1 cellular context compared by ENCODE assay signal in genomic region chr19:48362716-48363499, GRCh38.
A peak's percentile ranks its signal among the peaks of the same experiment; 100 is the strongest.
TF ChIP-seq lines count a peak whose summit lies in the region.

No MANE protein-coding gene starts in this region.

TF ChIP-seq in K562, 482 proteins besides CTCF, POLR2A, EP300 and RAD21 (continued from another document and continues in another):
- TF ChIP-seq ATF2 (CRISPR knock-in tag; IDR thresholded peaks at IDR 0.05) (no peak), SMAD1 (IDR thresholded peaks at IDR 0.05; ENCODE audit: low read depth, low read length, partially characterized antibody) (no peak), RCOR1 (IDR thresholded peaks at IDR 0.05; ENCODE audit: borderline replicate concordance in 1 of 2, low read depth in 2 of 2, low read length in 2 of 2) (peak in 1 of 2 experiments; percentile 46; a peak in 1 of 4 replicates), TCF3 (CRISPR knock-in tag; IDR thresholded peaks at IDR 0.05) (no peak), FOXK1 (CRISPR knock-in tag; IDR thresholded peaks at IDR 0.05; ENCODE audit: borderline replicate concordance) (no peak), ZNF217 (CRISPR knock-in tag; IDR thresholded peaks at IDR 0.05) (no peak), TAF15 (IDR thresholded peaks at IDR 0.05; ENCODE audit: low read depth, low read length) (no peak), THAP7 (CRISPR knock-in tag; IDR thresholded peaks at IDR 0.05) (no peak), MAFG (tag; conservative IDR thresholded peaks at IDR 0.05) (no peak), ZBTB17 (CRISPR knock-in tag; IDR thresholded peaks at IDR 0.05) (no peak), BACH1 (tag; IDR thresholded peaks at IDR 0.05) (peak; percentile 85; the same call in 1 of the 2 replicates), GABPB2 (CRISPR knock-in tag; conservative IDR thresholded peaks at IDR 0.05) (no peak), ZNF12 (CRISPR knock-in tag; IDR thresholded peaks at IDR 0.05) (peak; percentile 75; the same call in 1 of the 2 replicates), RFX5 (IDR thresholded peaks at IDR 0.05; ENCODE audit: low read depth, low read length) (no peak), DMBX1 (CRISPR knock-in tag; IDR thresholded peaks at IDR 0.05; ENCODE audit: borderline replicate concordance) (peak; percentile 70; the same call in 1 of the 2 replicates), RAD51 (IDR thresholded peaks at IDR 0.05; ENCODE audit: borderline replicate concordance, low read depth) (no peak), ZBTB7A (IDR thresholded peaks at IDR 0.05; ENCODE audit: borderline replicate concordance, control insufficient read depth, low read depth, low read length) (no peak; the same call in 1 of the 2 replicates), ETS1 (conservative IDR thresholded peaks at IDR 0.05; ENCODE audit: control insufficient read depth, low read depth, low read length) (peak; percentile 99; the same call in 1 of the 2 replicates), ZNF780A (CRISPR knock-in tag; IDR thresholded peaks at IDR 0.05) (no peak), SAFB2 (IDR thresholded peaks at IDR 0.05; ENCODE audit: borderline replicate concordance, low read depth, low read length, severe bottlenecking) (no peak), CBX8 (IDR thresholded peaks at IDR 0.05; ENCODE audit: borderline replicate concordance, extremely low read depth, low read depth, low read length, poor library complexity, severe bottlenecking) (no peak), FOXP1 (CRISPR knock-in tag; IDR thresholded peaks at IDR 0.05) (peak; percentile 78; the same call in 1 of the 2 replicates), ZNF143 (CRISPR knock-in tag; IDR thresholded peaks at IDR 0.05) (peak; percentile 100), POU5F1 (IDR thresholded peaks at IDR 0.05; ENCODE audit: borderline replicate concordance, low read depth, low read length, partially characterized antibody) (peak; percentile 59), ZNF699 (CRISPR knock-in tag; IDR thresholded peaks at IDR 0.05; ENCODE audit: insufficient replicate concordance) (no peak), ZC3H4 (CRISPR knock-in tag; IDR thresholded peaks at IDR 0.05; ENCODE audit: borderline replicate concordance) (no peak), BRCA1 (IDR thresholded peaks at IDR 0.05) (no peak), BRCA1 (CRISPR knock-in tag; IDR thresholded peaks at IDR 0.05) (no peak), TCF7L2 (IDR thresholded peaks at IDR 0.05; ENCODE audit: low read depth, low read length) (no peak), ZNF253 (CRISPR knock-in tag; conservative IDR thresholded peaks at IDR 0.05) (no peak), ZNF592 (IDR thresholded peaks at IDR 0.05) (peak; percentile 93), PCBP1 (IDR thresholded peaks at IDR 0.05; ENCODE audit: low read depth, low read length, poor library complexity, severe bottlenecking) (no peak), TCF15 (CRISPR knock-in tag; IDR thresholded peaks at IDR 0.05) (0 out of 2 replicates have a peak, but pooled peaks have one; percentile 55), SIX5 (IDR thresholded peaks at IDR 0.05; ENCODE audit: borderline replicate concordance in 1 of 2, insufficient read depth in 1 of 2, low read depth in 1 of 2, low read length in 2 of 2) (peak; percentile 96 to 98), HDAC6 (IDR thresholded peaks at IDR 0.05; ENCODE audit: low read depth, low read length) (no peak)
- TF ChIP-seq, protein P1, sequence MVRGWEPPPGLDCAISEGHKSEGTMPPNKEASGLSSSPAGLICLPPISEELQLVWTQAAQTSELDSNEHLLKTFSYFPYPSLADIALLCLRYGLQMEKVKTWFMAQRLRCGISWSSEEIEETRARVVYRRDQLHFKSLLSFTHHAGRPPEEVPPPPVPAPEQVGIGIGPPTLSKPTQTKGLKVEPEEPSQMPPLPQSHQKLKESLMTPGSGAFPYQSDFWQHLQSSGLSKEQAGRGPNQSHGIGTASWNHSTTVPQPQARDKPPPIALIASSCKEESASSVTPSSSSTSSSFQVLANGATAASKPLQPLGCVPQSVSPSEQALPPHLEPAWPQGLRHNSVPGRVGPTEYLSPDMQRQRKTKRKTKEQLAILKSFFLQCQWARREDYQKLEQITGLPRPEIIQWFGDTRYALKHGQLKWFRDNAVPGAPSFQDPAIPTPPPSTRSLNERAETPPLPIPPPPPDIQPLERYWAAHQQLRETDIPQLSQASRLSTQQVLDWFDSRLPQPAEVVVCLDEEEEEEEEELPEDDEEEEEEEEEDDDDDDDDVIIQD (CRISPR knock-in tag; IDR thresholded peaks at IDR 0.05): no peak
- TF ChIP-seq, protein P2, sequence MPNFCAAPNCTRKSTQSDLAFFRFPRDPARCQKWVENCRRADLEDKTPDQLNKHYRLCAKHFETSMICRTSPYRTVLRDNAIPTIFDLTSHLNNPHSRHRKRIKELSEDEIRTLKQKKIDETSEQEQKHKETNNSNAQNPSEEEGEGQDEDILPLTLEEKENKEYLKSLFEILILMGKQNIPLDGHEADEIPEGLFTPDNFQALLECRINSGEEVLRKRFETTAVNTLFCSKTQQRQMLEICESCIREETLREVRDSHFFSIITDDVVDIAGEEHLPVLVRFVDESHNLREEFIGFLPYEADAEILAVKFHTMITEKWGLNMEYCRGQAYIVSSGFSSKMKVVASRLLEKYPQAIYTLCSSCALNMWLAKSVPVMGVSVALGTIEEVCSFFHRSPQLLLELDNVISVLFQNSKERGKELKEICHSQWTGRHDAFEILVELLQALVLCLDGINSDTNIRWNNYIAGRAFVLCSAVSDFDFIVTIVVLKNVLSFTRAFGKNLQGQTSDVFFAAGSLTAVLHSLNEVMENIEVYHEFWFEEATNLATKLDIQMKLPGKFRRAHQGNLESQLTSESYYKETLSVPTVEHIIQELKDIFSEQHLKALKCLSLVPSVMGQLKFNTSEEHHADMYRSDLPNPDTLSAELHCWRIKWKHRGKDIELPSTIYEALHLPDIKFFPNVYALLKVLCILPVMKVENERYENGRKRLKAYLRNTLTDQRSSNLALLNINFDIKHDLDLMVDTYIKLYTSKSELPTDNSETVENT (CRISPR knock-in tag; IDR thresholded peaks at IDR 0.05): 0 out of 2 replicates have a peak, but pooled peaks have one; percentile 19
- TF ChIP-seq, protein P3, sequence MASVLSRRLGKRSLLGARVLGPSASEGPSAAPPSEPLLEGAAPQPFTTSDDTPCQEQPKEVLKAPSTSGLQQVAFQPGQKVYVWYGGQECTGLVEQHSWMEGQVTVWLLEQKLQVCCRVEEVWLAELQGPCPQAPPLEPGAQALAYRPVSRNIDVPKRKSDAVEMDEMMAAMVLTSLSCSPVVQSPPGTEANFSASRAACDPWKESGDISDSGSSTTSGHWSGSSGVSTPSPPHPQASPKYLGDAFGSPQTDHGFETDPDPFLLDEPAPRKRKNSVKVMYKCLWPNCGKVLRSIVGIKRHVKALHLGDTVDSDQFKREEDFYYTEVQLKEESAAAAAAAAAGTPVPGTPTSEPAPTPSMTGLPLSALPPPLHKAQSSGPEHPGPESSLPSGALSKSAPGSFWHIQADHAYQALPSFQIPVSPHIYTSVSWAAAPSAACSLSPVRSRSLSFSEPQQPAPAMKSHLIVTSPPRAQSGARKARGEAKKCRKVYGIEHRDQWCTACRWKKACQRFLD (CRISPR knock-in tag; IDR thresholded peaks at IDR 0.05): peak; percentile 91; the same call in 1 of the 2 replicates
- TF ChIP-seq, protein P4, sequence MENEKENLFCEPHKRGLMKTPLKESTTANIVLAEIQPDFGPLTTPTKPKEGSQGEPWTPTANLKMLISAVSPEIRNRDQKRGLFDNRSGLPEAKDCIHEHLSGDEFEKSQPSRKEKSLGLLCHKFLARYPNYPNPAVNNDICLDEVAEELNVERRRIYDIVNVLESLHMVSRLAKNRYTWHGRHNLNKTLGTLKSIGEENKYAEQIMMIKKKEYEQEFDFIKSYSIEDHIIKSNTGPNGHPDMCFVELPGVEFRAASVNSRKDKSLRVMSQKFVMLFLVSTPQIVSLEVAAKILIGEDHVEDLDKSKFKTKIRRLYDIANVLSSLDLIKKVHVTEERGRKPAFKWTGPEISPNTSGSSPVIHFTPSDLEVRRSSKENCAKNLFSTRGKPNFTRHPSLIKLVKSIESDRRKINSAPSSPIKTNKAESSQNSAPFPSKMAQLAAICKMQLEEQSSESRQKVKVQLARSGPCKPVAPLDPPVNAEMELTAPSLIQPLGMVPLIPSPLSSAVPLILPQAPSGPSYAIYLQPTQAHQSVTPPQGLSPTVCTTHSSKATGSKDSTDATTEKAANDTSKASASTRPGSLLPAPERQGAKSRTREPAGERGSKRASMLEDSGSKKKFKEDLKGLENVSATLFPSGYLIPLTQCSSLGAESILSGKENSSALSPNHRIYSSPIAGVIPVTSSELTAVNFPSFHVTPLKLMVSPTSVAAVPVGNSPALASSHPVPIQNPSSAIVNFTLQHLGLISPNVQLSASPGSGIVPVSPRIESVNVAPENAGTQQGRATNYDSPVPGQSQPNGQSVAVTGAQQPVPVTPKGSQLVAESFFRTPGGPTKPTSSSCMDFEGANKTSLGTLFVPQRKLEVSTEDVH (IDR thresholded peaks at IDR 0.05; ENCODE audit: low read depth, partially characterized antibody): no peak
- TF ChIP-seq, protein P5, sequence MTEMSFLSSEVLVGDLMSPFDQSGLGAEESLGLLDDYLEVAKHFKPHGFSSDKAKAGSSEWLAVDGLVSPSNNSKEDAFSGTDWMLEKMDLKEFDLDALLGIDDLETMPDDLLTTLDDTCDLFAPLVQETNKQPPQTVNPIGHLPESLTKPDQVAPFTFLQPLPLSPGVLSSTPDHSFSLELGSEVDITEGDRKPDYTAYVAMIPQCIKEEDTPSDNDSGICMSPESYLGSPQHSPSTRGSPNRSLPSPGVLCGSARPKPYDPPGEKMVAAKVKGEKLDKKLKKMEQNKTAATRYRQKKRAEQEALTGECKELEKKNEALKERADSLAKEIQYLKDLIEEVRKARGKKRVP (CRISPR knock-in tag; IDR thresholded peaks at IDR 0.05): peak; percentile 58; the same call in 1 of the 2 replicates
- TF ChIP-seq, protein P6, sequence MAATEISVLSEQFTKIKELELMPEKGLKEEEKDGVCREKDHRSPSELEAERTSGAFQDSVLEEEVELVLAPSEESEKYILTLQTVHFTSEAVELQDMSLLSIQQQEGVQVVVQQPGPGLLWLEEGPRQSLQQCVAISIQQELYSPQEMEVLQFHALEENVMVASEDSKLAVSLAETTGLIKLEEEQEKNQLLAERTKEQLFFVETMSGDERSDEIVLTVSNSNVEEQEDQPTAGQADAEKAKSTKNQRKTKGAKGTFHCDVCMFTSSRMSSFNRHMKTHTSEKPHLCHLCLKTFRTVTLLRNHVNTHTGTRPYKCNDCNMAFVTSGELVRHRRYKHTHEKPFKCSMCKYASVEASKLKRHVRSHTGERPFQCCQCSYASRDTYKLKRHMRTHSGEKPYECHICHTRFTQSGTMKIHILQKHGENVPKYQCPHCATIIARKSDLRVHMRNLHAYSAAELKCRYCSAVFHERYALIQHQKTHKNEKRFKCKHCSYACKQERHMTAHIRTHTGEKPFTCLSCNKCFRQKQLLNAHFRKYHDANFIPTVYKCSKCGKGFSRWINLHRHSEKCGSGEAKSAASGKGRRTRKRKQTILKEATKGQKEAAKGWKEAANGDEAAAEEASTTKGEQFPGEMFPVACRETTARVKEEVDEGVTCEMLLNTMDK (IDR thresholded peaks at IDR 0.05; ENCODE audit: borderline replicate concordance, insufficient read depth, low read depth, low read length, poor library complexity, severe bottlenecking): peak; percentile 64
